In the genomic region with DNA sequence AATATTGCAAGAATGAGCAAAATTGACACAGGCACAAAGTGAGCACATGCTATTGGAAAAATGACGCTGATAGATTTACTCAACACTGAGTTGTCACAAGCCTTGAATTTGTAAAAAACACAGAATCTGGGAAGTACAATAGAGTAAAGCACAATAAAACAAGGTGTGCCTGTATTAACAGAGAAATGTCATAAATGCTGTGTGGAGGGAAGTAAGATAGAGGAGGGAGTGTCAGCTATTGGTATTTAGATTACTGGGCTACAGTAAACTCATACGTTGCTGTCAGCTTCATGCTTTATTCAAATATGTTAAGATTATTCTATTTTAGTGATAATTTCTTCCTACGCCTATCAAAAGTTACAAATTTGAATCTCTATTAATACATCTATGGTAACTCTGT, we compare ENCODE assay signal across 26 cellular contexts.
"Had no signal": no experiment of that assay in that cellular context is flagged by ENCODE, and none has a peak within 500 bp of the region (broad histone marks: within the 10 kb centered on the region; RNA-seq: fewer than 3 reads in every experiment).

No MANE protein-coding gene starts in this region.

- H3K4me3 ChIP-seq: pancreas, prostate gland, right lobe of liver, sigmoid colon, smooth muscle cell, spleen, stomach, testis, tibial artery, upper lobe of left lung had no signal

- DNase-seq: naive B cell; naive thymus-derived CD8-positive, alpha-beta T cell; nephron progenitor cell; nucleus accumbens; pancreas; retina; right cardiac atrium; right lobe of liver; sigmoid colon; spleen; stimulated activated CD4-positive, alpha-beta T cell treated with anti-CD3 and anti-CD28 coated beads, Interleukin-12 subunit alpha, Interleukin-12 subunit beta, amount 100 ng/mL, for 4 hours; stimulated activated CD4-positive, alpha-beta T cell treated with anti-CD3 and anti-CD28 coated beads, Interleukin-1b, Interleukin-23, amount 100 ng/mL, for 48 hours; stimulated activated CD4-positive, alpha-beta T cell treated with anti-CD3 and anti-CD28 coated beads, Interleukin-4, amount 100 ng/mL, for 1 hour; stimulated activated naive B cell treated with anti-CD40 and anti-IgM and Interleukin-4, amounts not matched to agents 10 μg/mL and 1 μg/mL and 100 μg/mL, for 72 hours; stimulated activated naive CD4-positive, alpha-beta T cell treated with Interleukin-2 at 50 U/mL for 16 hours; stomach; testis; tibial artery; trophoblast cell; upper lobe of left lung had no signal

- FAIRE-seq: pancreas, urothelium cell line had no signal

- H3K27me3 ChIP-seq: neutrophil, pancreas, right lobe of liver, sigmoid colon, spleen, stomach, testis, tibial artery, upper lobe of left lung had no signal

- H3K36me3 ChIP-seq: neutrophil, pancreas, prostate gland, right lobe of liver, sigmoid colon, spleen, stomach, tibial artery, upper lobe of left lung had no signal

- H3K27ac ChIP-seq: neutrophil, pancreas, prostate gland, right lobe of liver, sigmoid colon, spleen, stomach, testis, tibial artery, upper lobe of left lung had no signal

- H3K9me3 ChIP-seq: neutrophil, pancreas, prostate gland, right lobe of liver, sigmoid colon, spleen, stomach, testis, tibial artery, upper lobe of left lung had no signal

- ATAC-seq: naive thymus-derived CD8-positive, alpha-beta T cell; natural killer cell treated with Interleukin-12 subunit alpha and Interleukin-12 subunit beta and Interleukin-15 and Interleukin-18, amount 100 ng/mL, for 72 hours; pancreas; right cardiac atrium; right lobe of liver; stimulated activated effector memory CD8-positive, alpha-beta T cell treated with anti-CD3 and anti-CD28 coated beads, Interleukin-12 subunit alpha, Interleukin-12 subunit beta, amount 100 ng/mL, for 72 hours; stimulated activated naive B cell treated with anti-CD40 and anti-IgM and Interleukin-4, amounts not matched to agents 10 μg/mL and 1 μg/mL and 100 μg/mL, for 72 hours had no signal

- H3K4me1 ChIP-seq: prostate gland, right lobe of liver, sigmoid colon, spleen, stomach, testis, tibial artery had no signal
